Comparison of ENCODE assay signal across 32 cellular contexts in the genomic region with DNA sequence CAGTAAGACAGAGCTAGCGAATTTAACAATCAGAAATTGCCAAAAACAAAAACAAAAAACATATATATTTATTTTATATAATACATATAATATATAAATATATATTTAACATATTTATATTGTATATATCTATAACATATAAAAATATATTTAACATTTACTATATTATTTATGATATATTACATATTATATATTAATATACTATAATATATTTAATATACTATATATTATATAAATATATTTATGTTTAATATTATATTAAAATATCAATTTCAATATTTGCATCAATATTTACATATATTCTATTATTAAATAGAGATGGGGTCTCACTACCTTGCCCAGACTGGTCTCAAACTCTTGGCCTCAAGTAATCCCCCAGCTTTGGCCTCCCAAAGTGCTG.
"Had no signal": no experiment of that assay in that cellular context is flagged by ENCODE, and none has a peak within 500 bp of the region (broad histone marks: within the 10 kb centered on the region; RNA-seq: fewer than 3 reads in every experiment).

No MANE protein-coding gene starts in this region.

- H3K36me3 ChIP-seq: adrenal gland, breast epithelium, cardiac muscle cell, esophagus muscularis mucosa, gastroesophageal sphincter had no signal

- H3K27me3 ChIP-seq: adrenal gland, body of pancreas, breast epithelium, cardiac muscle cell, dorsolateral prefrontal cortex, esophagus muscularis mucosa, foreskin keratinocyte, gastroesophageal sphincter had no signal

- H3K4me1 ChIP-seq: body of pancreas, breast epithelium had no signal

- DNase-seq: activated B cell treated with CpG ODN at 0.5 μM for 24 hours; activated CD4-positive, alpha-beta T cell treated with anti-CD3 and anti-CD28 coated beads for 48 hours; activated CD4-positive, alpha-beta T cell treated with anti-CD3 and anti-CD28 coated beads, Interleukin-2, amount 50 U/mL, for 1 hour; activated CD4-positive, alpha-beta T cell treated with anti-CD3 and anti-CD28 coated beads, Interleukin-2, amount 50 U/mL, for 48 hours; activated CD8-positive, alpha-beta memory T cell treated with anti-CD3 and anti-CD28 coated beads for 24 hours; activated CD8-positive, alpha-beta T cell treated with anti-CD3 and anti-CD28 coated beads for 36 hours; activated effector memory CD4-positive, alpha-beta T cell treated with anti-CD3 and anti-CD28 coated beads, Interleukin-2, amount 50 U/mL, for 16 hours; activated naive CD4-positive, alpha-beta T cell treated with anti-CD3 and anti-CD28 coated beads for 36 hours; activated naive CD8-positive, alpha-beta T cell treated with anti-CD3 and anti-CD28 coated beads for 36 hours; activated naive CD8-positive, alpha-beta T cell treated with anti-CD3 and anti-CD28 coated beads, Interleukin-2, amount 50 U/mL, for 24 hours; activated T-cell treated with anti-CD3 and anti-CD28 coated beads, Interleukin-2, amount 50 U/mL, for 4 hours; adrenal gland; amygdala; aorta; body of pancreas; central memory CD4-positive, alpha-beta T cell; cerebellar nuclear complex; dorsolateral prefrontal cortex; effector memory CD4-positive, alpha-beta T cell; endodermal cell; erythroblast; foreskin keratinocyte; head of caudate nucleus; T-helper 2 cell had no signal

- ATAC-seq: activated CD4-positive, CD25-positive, alpha-beta regulatory T cell treated with anti-CD3 and anti-CD28 coated beads, Interleukin-2, amount 50 U/mL, for 24 hours; activated CD8-positive, alpha-beta T cell treated with anti-CD3 and anti-CD28 coated beads for 36 hours; activated naive CD8-positive, alpha-beta T cell treated with anti-CD3 and anti-CD28 coated beads, Interleukin-2, amount 50 U/mL, for 24 hours; activated T-cell treated with anti-CD3 and anti-CD28 coated beads, Interleukin-2, amount 50 U/mL, for 4 hours; activated T-helper 17 cell treated with anti-CD3 and anti-CD28 coated beads, Interleukin-2, amount 50 U/mL, for 72 hours; body of pancreas; foreskin keratinocyte; gastroesophageal sphincter had no signal

- H3K4me3 ChIP-seq: adrenal gland, body of pancreas, breast epithelium, cardiac muscle cell, coronary artery, dorsolateral prefrontal cortex, esophagus muscularis mucosa, gastroesophageal sphincter had no signal

- H3K9me3 ChIP-seq: adrenal gland, body of pancreas, breast epithelium, esophagus muscularis mucosa, gastroesophageal sphincter had no signal

- H3K27ac ChIP-seq: adrenal gland, body of pancreas, breast epithelium, cardiac muscle cell, coronary artery, dorsolateral prefrontal cortex, esophagus muscularis mucosa, foreskin keratinocyte, gastroesophageal sphincter, VCaP had no signal
